Comparison of ENCODE assay signal across 22 cellular contexts in genomic region chr10:29643785-29644501, GRCh38. TPM values are rescaled to one million over a fixed set of nuclear protein-coding genes. Genes with fewer than 3 reads are reported as not detected.
DNase-seq lines count a peak whose midpoint lies in the region; ATAC-seq and TF ChIP-seq lines count a peak whose summit lies in the region.
"Had no signal": no experiment of that assay in that cellular context is flagged by ENCODE, and none has a peak within 500 bp of the region (broad histone marks: within the 10 kb centered on the region; RNA-seq: fewer than 3 reads in every experiment).

No MANE protein-coding gene starts in this region.

- no peak overlapping the region for H3K56ac ChIP-seq in mesendoderm (ENCODE audit: low read length)

- ATAC-seq in GM19351 (IDR thresholded peaks at IDR 0.05; ENCODE audit: unreplicated experiment) (no peak), GM18870 (IDR thresholded peaks at IDR 0.05; ENCODE audit: unreplicated experiment) (no peak)
- ATAC-seq: activated T-cell treated with anti-CD3 and anti-CD28 coated beads, Interleukin-2, amount 50 U/mL, for 72 hours had no signal

- H3K4me3 ChIP-seq in adrenal gland (no peak overlapping the region), fibroblast of the aortic adventitia (ENCODE audit: low read depth, low read length) (no peak overlapping the region), thyroid gland (replicated peaks in 1 of 3) (no peak overlapping the region), mesendoderm (ENCODE audit: low read length) (no peak overlapping the region)
- H3K4me3 ChIP-seq: BLaER1 treated with 17β-estradiol and CSF1 and Interleukin-3, amounts not matched to agents 10 nM and 100 nM had no signal

- H3K23ac ChIP-seq in mesendoderm (ENCODE audit: low read length): no peak overlapping the region

- no peak overlapping the region for H2BK15ac ChIP-seq in mesendoderm (replicated peaks; ENCODE audit: low read depth)

- H3K36me3 Mint-ChIP-seq in nephron (ENCODE audit: low read depth) (peaks cover 21% of the 10 kb centered on the region), Calu3 (ENCODE audit: insufficient read depth, unreplicated experiment) (peaks cover 49% of the 10 kb centered on the region)

- no peaks in the 10 kb centered on the region for H3K27me3 ChIP-seq in adrenal gland
- H3K27me3 ChIP-seq in thyroid gland: no peaks in the 10 kb centered on the region
- H3K27me3 ChIP-seq in mesendoderm (ENCODE audit: insufficient read depth, low read length, poor library complexity): no peaks in the 10 kb centered on the region
- H3K27me3 ChIP-seq: BLaER1 treated with 17β-estradiol and CSF1 and Interleukin-3, amounts not matched to agents 10 nM and 100 nM had no signal

- DNase-seq in adrenal gland (peak in 2 of 7 donors; percentile 29 to 54), fibroblast of the aortic adventitia (ENCODE audit: low read depth) (peak; percentile 82), thyroid gland (peak in 1 of 2 donors; percentile 42), mesendoderm (no peak), Calu3 (no peak)
- DNase-seq: activated CD4-positive, alpha-beta T cell treated with anti-CD3 and anti-CD28 coated beads, Interleukin-2, amount 10 ng/mL, durations not matched to agents 24 days and 14 days; activated T-cell treated with anti-CD3 and anti-CD28 coated beads, Interleukin-2, amount 50 U/mL, for 72 hours; anterior cingulate cortex; DMS79; effector memory CD4-positive, alpha-beta T cell; head of caudate nucleus; KBM-7; NCI-H524; RPMI8226; stimulated activated CD4-positive, alpha-beta T cell treated with anti-CD3 and anti-CD28 coated beads, Interleukin-1b, Interleukin-23, amount 100 ng/mL, for 48 hours; stimulated activated CD8-positive, alpha-beta memory T cell treated with anti-CD3 and anti-CD28 coated beads, Interleukin-4, amount 100 ng/mL, for 48 hours; T-helper 2 cell had no signal

- BruUV-seq in Calu3 (replicated peaks; lab: Mats Ljungman, UMichigan): no TSS peak

- H3K36me3 ChIP-seq in adrenal gland (replicated peaks in 1 of 2) (no peaks in the 10 kb centered on the region), thyroid gland (no peaks in the 10 kb centered on the region), mesendoderm (ENCODE audit: control insufficient read depth, insufficient read depth, low read length) (no peaks in the 10 kb centered on the region)

- H3K27ac ChIP-seq in adrenal gland (peak overlapping the region in 3 of 5 donors; percentile 40 to 55 (median 46)), thyroid gland (peak overlapping the region; percentile 25 to 45 (median 44)), mesendoderm (ENCODE audit: low read depth, low read length) (no peak overlapping the region)
- H3K27ac ChIP-seq: BLaER1 treated with 17β-estradiol and CSF1 and Interleukin-3, amounts not matched to agents 10 nM and 100 nM; parathyroid adenoma had no signal

- H3K9ac ChIP-seq in mesendoderm (ENCODE audit: low read length): no peak overlapping the region
- H3K9ac ChIP-seq: BLaER1 treated with 17β-estradiol and CSF1 and Interleukin-3, amounts not matched to agents 10 nM and 100 nM; parathyroid adenoma had no signal

- intact Hi-C loops in adrenal gland (cut with DNase I) (loop anchor here in 1 of 2 donors (10.0 kb wide), 1 partner anchor 91 kb away; no protein-coding TSS in a partner anchor), thyroid gland (cut with DNase I) (no loop called here), Calu3 (cut with micrococcal nuclease; ENCODE audit: unreplicated experiment) (no loop called here)

- 52 to 77% (median 70%) methylated on average over 6 to 12 of the region's 12 CpGs for WGBS in adrenal gland, 4 donors
- 64 to 84% methylated on average over 12 of the region's 12 CpGs for WGBS in thyroid gland, 2 donors
- WGBS in mesendoderm (ENCODE audit: extremely low coverage, insufficient coverage, low lambda C conversion rate): no CpG with 5 or more reads among the region's 12 CpGs

- H3K18ac ChIP-seq in mesendoderm (ENCODE audit: low read length): no peak overlapping the region

- H3K4ac ChIP-seq in mesendoderm (ENCODE audit: low read depth, low read length): no peak overlapping the region

- CTCF ChIA-PET in Calu3 (lab: Charles Lee): interaction anchor here (0.9 kb wide), 1 partner anchor 14 kb away, joined by 3 read pairs; no protein-coding TSS in a partner anchor

- H3K27me3 Mint-ChIP-seq in nephron (ENCODE audit: low read depth): peaks cover 3% of the 10 kb centered on the region
- no peaks in the 10 kb centered on the region for H3K27me3 Mint-ChIP-seq in Calu3 (ENCODE audit: unreplicated experiment)

- H3K4me3 Mint-ChIP-seq in nephron (no peak overlapping the region), Calu3 (ENCODE audit: low read depth, unreplicated experiment) (no peak overlapping the region)
- H3K4me3 Mint-ChIP-seq: activated CD4-positive, alpha-beta T cell treated with anti-CD3 and anti-CD28 coated beads, Interleukin-2, amount 10 ng/mL, durations not matched to agents 24 days and 14 days; activated T-cell treated with anti-CD3 and anti-CD28 coated beads, Interleukin-2, amount 50 U/mL, for 72 hours had no signal

- no peaks in the 10 kb centered on the region for H3K9me3 ChIP-seq in adrenal gland (replicated peaks in 1 of 3)
- no peaks in the 10 kb centered on the region for H3K9me3 ChIP-seq in thyroid gland
- H3K9me3 ChIP-seq: BLaER1 treated with 17β-estradiol and CSF1 and Interleukin-3, amounts not matched to agents 10 nM and 100 nM had no signal

- H2BK120ac ChIP-seq in mesendoderm (ENCODE audit: low read depth, low read length): no peak overlapping the region

- H3K79me2 ChIP-seq in mesendoderm (ENCODE audit: control insufficient read depth, insufficient read depth, low read length): no peaks in the 10 kb centered on the region

- H3K9me3 Mint-ChIP-seq in nephron: no peaks in the 10 kb centered on the region
- H3K9me3 Mint-ChIP-seq in Calu3 (ENCODE audit: low read depth, unreplicated experiment): no peaks in the 10 kb centered on the region
- H3K9me3 Mint-ChIP-seq: activated CD4-positive, alpha-beta T cell treated with anti-CD3 and anti-CD28 coated beads, Interleukin-2, amount 10 ng/mL, durations not matched to agents 24 days and 14 days; activated T-cell treated with anti-CD3 and anti-CD28 coated beads, Interleukin-2, amount 50 U/mL, for 72 hours had no signal

- H4K5ac ChIP-seq in mesendoderm (ENCODE audit: low read length): no peak overlapping the region

- TF ChIP-seq POLR2A in adrenal gland (IDR thresholded peaks at IDR 0.05): no peak
- no peak for TF ChIP-seq POLR2A in thyroid gland (IDR thresholded peaks at IDR 0.05)

- no peak overlapping the region for H2AK5ac ChIP-seq in mesendoderm (ENCODE audit: low read length)

- no peak overlapping the region for H3K4me2 ChIP-seq in mesendoderm (ENCODE audit: low read length)

- no peak overlapping the region for H4K8ac ChIP-seq in mesendoderm (ENCODE audit: low read depth, low read length)

- H3K4me1 Mint-ChIP-seq in nephron: peaks cover 67% of the 10 kb centered on the region
- H3K4me1 Mint-ChIP-seq in Calu3 (ENCODE audit: low read depth, unreplicated experiment): peaks cover 73% of the 10 kb centered on the region

- TF ChIP-seq CTCF in adrenal gland (IDR thresholded peaks at IDR 0.05): no peak
- no peak for TF ChIP-seq CTCF in fibroblast of the aortic adventitia (IDR thresholded peaks at IDR 0.05; ENCODE audit: insufficient read depth, low read length)
- TF ChIP-seq CTCF in nephron (IDR thresholded peaks at IDR 0.05; ENCODE audit: unreplicated experiment in 3 of 3): no peak
- no peak for TF ChIP-seq CTCF in thyroid gland (IDR thresholded peaks at IDR 0.05)
- TF ChIP-seq CTCF in Calu3 (IDR thresholded peaks at IDR 0.05; ENCODE audit: unreplicated experiment): no peak

- H2BK5ac ChIP-seq in mesendoderm (ENCODE audit: low read length): no peak overlapping the region

- peak overlapping the region; percentile 55 to 91 (median 72) for H3K27ac Mint-ChIP-seq in nephron
- no peak overlapping the region for H3K27ac Mint-ChIP-seq in Calu3 (ENCODE audit: unreplicated experiment)
- H3K27ac Mint-ChIP-seq: activated CD4-positive, alpha-beta T cell treated with anti-CD3 and anti-CD28 coated beads, Interleukin-2, amount 10 ng/mL, durations not matched to agents 24 days and 14 days; activated T-cell treated with anti-CD3 and anti-CD28 coated beads, Interleukin-2, amount 50 U/mL, for 72 hours had no signal

- peaks cover 24 to 53% of the 10 kb centered on the region in 2 donors for H3K4me1 ChIP-seq in adrenal gland (replicated peaks in 1 of 2)
- peaks cover 28 to 49% of the 10 kb centered on the region in 2 donors for H3K4me1 ChIP-seq in thyroid gland
- H3K4me1 ChIP-seq in mesendoderm (ENCODE audit: control insufficient read depth, low read depth, low read length): no peaks in the 10 kb centered on the region

- peaks cover 1% of the 10 kb centered on the region for H3K79me1 ChIP-seq in mesendoderm (ENCODE audit: low read length)

RNA-seq across cellular contexts. Expression of gene SVIL, which starts 9.2 kb away (rescaled TPM):
- 10 to 100 TPM; 21.2 to 73.1 (median 41.5) TPM for total RNA-seq in adrenal gland
- 10 to 100 TPM in 2 of 3 donors, 1 to 10 TPM in 1; 6.7 to 17.3 (median 12.5) TPM for polyA plus RNA-seq in adrenal gland
- total RNA-seq in fibroblast of the aortic adventitia (ENCODE audit: low replicate concordance): 97.7 and 309 TPM in 2 replicates
- total RNA-seq in thyroid gland: 100 to 1,000 TPM in 2 of 4 donors, 10 to 100 TPM in 2; 59.9 to 211 (median 134) TPM
- 15.3 TPM for polyA plus RNA-seq in mesendoderm (2013, experiment 1 of 2)
- 15.0 TPM for polyA plus RNA-seq in mesendoderm (2013, experiment 2 of 2)
- 111 and 147 TPM in 2 replicates for total RNA-seq in Calu3 (2022)
